29 cellular contexts compared by ENCODE assay signal in genomic region chr6:108788416-108788815, GRCh38.
"Had no signal": no experiment of that assay in that cellular context is flagged by ENCODE, and none has a peak within 500 bp of the region (broad histone marks: within the 10 kb centered on the region; RNA-seq: fewer than 3 reads in every experiment).

No MANE protein-coding gene starts in this region.

- H3K36me3 ChIP-seq: neutrophil, pancreas, prostate gland, right atrium auricular region, right lobe of liver, sigmoid colon, spleen, suprapubic skin, transverse colon, upper lobe of right lung, uterus had no signal

- H3K4me3 ChIP-seq: pancreas, prostate gland, right atrium auricular region, right lobe of liver, sigmoid colon, smooth muscle cell, spleen, suprapubic skin, testis, tibial artery, transverse colon, upper lobe of right lung, uterus had no signal

- DNase-seq: naive thymus-derived CD8-positive, alpha-beta T cell; nephron progenitor cell; nucleus accumbens; pancreas; retina; right lobe of liver; sigmoid colon; spleen; stimulated activated CD4-positive, alpha-beta T cell treated with anti-CD3 and anti-CD28 coated beads, Interleukin-12 subunit alpha, Interleukin-12 subunit beta, amount 100 ng/mL, for 4 hours; stimulated activated CD4-positive, alpha-beta T cell treated with anti-CD3 and anti-CD28 coated beads, Interleukin-1b, Interleukin-23, amount 100 ng/mL, for 48 hours; stimulated activated CD4-positive, alpha-beta T cell treated with anti-CD3 and anti-CD28 coated beads, Interleukin-4, amount 100 ng/mL, for 1 hour; stimulated activated CD4-positive, alpha-beta T cell treated with anti-CD3 and anti-CD28 coated beads, Interleukin-4, amount 100 ng/mL, for 4 hours; stimulated activated CD8-positive, alpha-beta memory T cell treated with anti-CD3 and anti-CD28 coated beads, Interleukin-4, amount 100 ng/mL, for 48 hours; stimulated activated naive CD4-positive, alpha-beta T cell; stimulated activated naive CD8-positive, alpha-beta T cell treated with anti-CD3 and anti-CD28 coated beads, Interleukin-15, amount 100 ng/mL, for 72 hours; stimulated activated naive CD8-positive, alpha-beta T cell treated with anti-CD3 and anti-CD28 coated beads, Interleukin-15, Interleukin-2, amounts not matched to agents 100 U/mL and 50 U/mL, for 24 hours; substantia nigra; testis; tibial artery; transverse colon; upper lobe of right lung; uterus had no signal

- H3K9me3 ChIP-seq: neutrophil, pancreas, prostate gland, right lobe of liver, sigmoid colon, suprapubic skin, testis, transverse colon, upper lobe of right lung, uterus had no signal

- H3K4me2 ChIP-seq: smooth muscle cell had no signal

- H3K27ac ChIP-seq: neutrophil, pancreas, prostate gland, right atrium auricular region, right lobe of liver, sigmoid colon, spleen, suprapubic skin, testis, tibial artery, transverse colon, upper lobe of right lung, uterus had no signal

- ATAC-seq: naive thymus-derived CD8-positive, alpha-beta T cell; natural killer cell treated with Interleukin-12 subunit alpha and Interleukin-12 subunit beta and Interleukin-15 and Interleukin-18, amount 100 ng/mL, for 72 hours; pancreas; right lobe of liver; stimulated activated memory B cell treated with anti-CD40 and anti-IgM and Interleukin-4, amounts not matched to agents 10 μg/mL and 1 μg/mL and 100 μg/mL, for 72 hours; stimulated activated naive CD8-positive, alpha-beta T cell treated with anti-CD3 and anti-CD28 coated beads, Interleukin-15, amount 100 ng/mL, for 72 hours; stimulated activated naive CD8-positive, alpha-beta T cell treated with anti-CD3 and anti-CD28 coated beads, Interleukin-15, Interleukin-2, amounts not matched to agents 100 U/mL and 50 U/mL, for 24 hours; upper lobe of right lung had no signal

- H3K4me1 ChIP-seq: prostate gland, right atrium auricular region, suprapubic skin, testis, tibial artery, transverse colon, upper lobe of right lung, uterus had no signal

- H3K27me3 ChIP-seq: pancreas, right atrium auricular region, right lobe of liver, sigmoid colon, spleen, suprapubic skin, testis, tibial artery, transverse colon, upper lobe of right lung, uterus had no signal
